8 cellular contexts compared by ENCODE assay signal in genomic region chr9:137034709-137035506, GRCh38. TPM values are rescaled to one million over a fixed set of nuclear protein-coding genes. Genes with fewer than 3 reads are reported as not detected.
DNase-seq lines count a peak whose midpoint lies in the region; ATAC-seq and TF ChIP-seq lines count a peak whose summit lies in the region.

No MANE protein-coding gene starts in this region.

- no peaks in the 10 kb centered on the region for H3K9me3 Mint-ChIP-seq in CD4-positive, CD25-positive, alpha-beta regulatory T cell
- no peaks in the 10 kb centered on the region for H3K9me3 Mint-ChIP-seq in activated naive CD4-positive, alpha-beta T cell treated with anti-CD3 and anti-CD28 coated beads, Interleukin-2, amount 50 U/mL, for 72 hours
- no peaks in the 10 kb centered on the region for H3K9me3 Mint-ChIP-seq in type B pancreatic cell

- DNase-seq in CD4-positive, CD25-positive, alpha-beta regulatory T cell: peak; percentile 79 to 95 (median 86)
- peak; percentile 65 for DNase-seq in NCI-H1105 (lab: John Stamatoyannopoulos, UW)
- DNase-seq in activated naive CD4-positive, alpha-beta T cell treated with anti-CD3 and anti-CD28 coated beads, Interleukin-2, amount 50 U/mL, for 72 hours (ENCODE audit: low spot score in 2 of 2): peak; percentile 87
- peak; percentile 81 to 95 (median 90) for DNase-seq in head of caudate nucleus
- peak; percentile 80 to 99 (median 88) for DNase-seq in posterior cingulate gyrus
- no peak for DNase-seq in type B pancreatic cell (ENCODE audit: extremely low spot score, unreplicated experiment)

- peaks cover 53% of the 10 kb centered on the region for H3K4me1 ChIP-seq in CD4-positive, CD25-positive, alpha-beta regulatory T cell (ENCODE audit: control insufficient read depth, insufficient read depth, low read length, poor library complexity, severe bottlenecking)

- H3K4me3 Mint-ChIP-seq in CD4-positive, CD25-positive, alpha-beta regulatory T cell: peak overlapping the region; percentile 78 to 94 (median 86)
- no peak overlapping the region for H3K4me3 Mint-ChIP-seq in type B pancreatic cell

- TF ChIP-seq CTCF in SU-DHL-6 (IDR thresholded peaks at IDR 0.05; ENCODE audit: insufficient read depth, low read length, poor library complexity, severe bottlenecking): peak; percentile 90
- TF ChIP-seq CTCF in type B pancreatic cell (conservative IDR thresholded peaks at IDR 0.05): peak; percentile 89

- H3F3A ChIP-seq in SU-DHL-6 (ENCODE audit: insufficient read depth): no peaks in the 10 kb centered on the region

- peak overlapping the region; percentile 82 for H3K27ac ChIP-seq in CD4-positive, CD25-positive, alpha-beta regulatory T cell (ENCODE audit: insufficient read depth, low read length, poor library complexity, severe bottlenecking)
- no peak overlapping the region for H3K27ac ChIP-seq in SU-DHL-6 (ENCODE audit: low read depth, low read length)

- H3K4me2 ChIP-seq in SU-DHL-6 (ENCODE audit: low read depth, low read length, poor library complexity, severe bottlenecking): no peak overlapping the region

- H3K9me3 ChIP-seq in CD4-positive, CD25-positive, alpha-beta regulatory T cell (ENCODE audit: control insufficient read depth in 2 of 2, low read length in 2 of 2): no peaks in the 10 kb centered on the region
- no peaks in the 10 kb centered on the region for H3K9me3 ChIP-seq in SU-DHL-6 (ENCODE audit: insufficient read depth, low read length)

- peak overlapping the region in 2 of 3 donors; percentile 35 to 94 for H3K27ac Mint-ChIP-seq in CD4-positive, CD25-positive, alpha-beta regulatory T cell
- H3K27ac Mint-ChIP-seq in activated naive CD4-positive, alpha-beta T cell treated with anti-CD3 and anti-CD28 coated beads, Interleukin-2, amount 50 U/mL, for 72 hours: peak overlapping the region; percentile 22 to 60
- no peak overlapping the region for H3K27ac Mint-ChIP-seq in type B pancreatic cell

- intact Hi-C loops in head of caudate nucleus (cut with DNase I): loop anchor here (5.0 kb wide), 2 partner anchors 83 to 248 kb away; partner anchors contain the start of gene LCN12
- intact Hi-C loops in posterior cingulate gyrus (cut with DNase I): loop anchor here (1.0 kb wide), 1 partner anchor 87 kb away; no protein-coding TSS in a partner anchor

- H3K79me2 ChIP-seq in SU-DHL-6 (ENCODE audit: insufficient read depth, low read length): no peaks in the 10 kb centered on the region

- H3K9ac ChIP-seq in SU-DHL-6 (ENCODE audit: low read length): no peak overlapping the region

- ATAC-seq in CD4-positive, CD25-positive, alpha-beta regulatory T cell (ENCODE audit: low read depth in 2 of 2): peak; percentile 80 to 86
- ATAC-seq in GM21447 (IDR thresholded peaks at IDR 0.05; ENCODE audit: unreplicated experiment): peak; percentile 55
- peak; percentile 84 to 88 for ATAC-seq in activated naive CD4-positive, alpha-beta T cell treated with anti-CD3 and anti-CD28 coated beads, Interleukin-2, amount 50 U/mL, for 72 hours

- H3K4me3 ChIP-seq in CD4-positive, CD25-positive, alpha-beta regulatory T cell (ENCODE audit: low read depth, low read length): peak overlapping the region; percentile 37
- H3K4me3 ChIP-seq in SU-DHL-6 (ENCODE audit: insufficient read depth, low read length, poor library complexity, severe bottlenecking): no peak overlapping the region

- H2AFZ ChIP-seq in SU-DHL-6 (ENCODE audit: low read depth, low read length, severe bottlenecking): no peak overlapping the region

- H4K20me1 ChIP-seq in SU-DHL-6 (ENCODE audit: low read depth, low read length): no peaks in the 10 kb centered on the region

- no peaks in the 10 kb centered on the region for H3K27me3 ChIP-seq in CD4-positive, CD25-positive, alpha-beta regulatory T cell (ENCODE audit: control insufficient read depth, insufficient read depth, low read length)
- H3K27me3 ChIP-seq in SU-DHL-6 (ENCODE audit: low read length): no peaks in the 10 kb centered on the region

- H3K9me2 ChIP-seq in SU-DHL-6 (replicated peaks; ENCODE audit: insufficient read depth, low read length): no peaks in the 10 kb centered on the region

- no peaks in the 10 kb centered on the region for H3K36me3 ChIP-seq in CD4-positive, CD25-positive, alpha-beta regulatory T cell (ENCODE audit: control insufficient read depth, insufficient read depth, low read length)
- no peaks in the 10 kb centered on the region for H3K36me3 ChIP-seq in SU-DHL-6 (ENCODE audit: low read length)

- no peaks in the 10 kb centered on the region for H3K36me3 Mint-ChIP-seq in CD4-positive, CD25-positive, alpha-beta regulatory T cell
- H3K36me3 Mint-ChIP-seq in activated naive CD4-positive, alpha-beta T cell treated with anti-CD3 and anti-CD28 coated beads, Interleukin-2, amount 50 U/mL, for 72 hours: no peaks in the 10 kb centered on the region
- H3K36me3 Mint-ChIP-seq in type B pancreatic cell: no peaks in the 10 kb centered on the region

- H3K4me1 Mint-ChIP-seq in CD4-positive, CD25-positive, alpha-beta regulatory T cell: peaks cover 0 to 38% (median 20%) of the 10 kb centered on the region in 4 donors
- no peaks in the 10 kb centered on the region for H3K4me1 Mint-ChIP-seq in type B pancreatic cell (ENCODE audit: unreplicated experiment)

- H3K27me3 Mint-ChIP-seq in CD4-positive, CD25-positive, alpha-beta regulatory T cell: no peaks in the 10 kb centered on the region
- H3K27me3 Mint-ChIP-seq in type B pancreatic cell: no peaks in the 10 kb centered on the region

RNA-seq across cellular contexts. Expression of gene FUT7, which starts 3.0 kb away (rescaled TPM):
- 15.2 TPM for total RNA-seq in CD4-positive, CD25-positive, alpha-beta regulatory T cell
- 10 to 100 TPM; 31.8 to 79.0 (median 42.9) TPM for polyA plus RNA-seq in CD4-positive, CD25-positive, alpha-beta regulatory T cell
- total RNA-seq in activated naive CD4-positive, alpha-beta T cell treated with anti-CD3 and anti-CD28 coated beads, Interleukin-2, amount 50 U/mL, for 72 hours: 1 to 10 TPM; 1.4 to 1.6 TPM
- not detected in 2 replicates for total RNA-seq in type B pancreatic cell (ENCODE audit: low replicate concordance)

RNA-seq across cellular contexts. Expression of gene ABCA2, which starts 6.9 kb away (rescaled TPM):
- total RNA-seq in CD4-positive, CD25-positive, alpha-beta regulatory T cell: 135 TPM
- 1 to 10 TPM; 3.8 to 4.5 (median 4.3) TPM for polyA plus RNA-seq in CD4-positive, CD25-positive, alpha-beta regulatory T cell
- total RNA-seq in activated naive CD4-positive, alpha-beta T cell treated with anti-CD3 and anti-CD28 coated beads, Interleukin-2, amount 50 U/mL, for 72 hours: 10 to 100 TPM; 17.8 to 21.9 TPM
- total RNA-seq in type B pancreatic cell (ENCODE audit: low replicate concordance): 44.7 and 47.7 TPM in 2 replicates

RNA-seq across cellular contexts. Expression of gene NPDC1, which starts 11.1 kb away (rescaled TPM):
- 106 TPM for total RNA-seq in CD4-positive, CD25-positive, alpha-beta regulatory T cell
- polyA plus RNA-seq in CD4-positive, CD25-positive, alpha-beta regulatory T cell: 10 to 100 TPM in 2 of 4 donors, 1 to 10 TPM in 2; 4.2 to 15.3 (median 9.2) TPM
- 10 to 100 TPM; 29.4 to 34.2 TPM for total RNA-seq in activated naive CD4-positive, alpha-beta T cell treated with anti-CD3 and anti-CD28 coated beads, Interleukin-2, amount 50 U/mL, for 72 hours
- 68.0 and 70.3 TPM in 2 replicates for total RNA-seq in type B pancreatic cell (ENCODE audit: low replicate concordance)

RNA-seq across cellular contexts. Expression of gene ENTPD2, which starts 19.0 kb away (rescaled TPM):
- not detected for total RNA-seq in CD4-positive, CD25-positive, alpha-beta regulatory T cell
- polyA plus RNA-seq in CD4-positive, CD25-positive, alpha-beta regulatory T cell: not detected
- total RNA-seq in activated naive CD4-positive, alpha-beta T cell treated with anti-CD3 and anti-CD28 coated beads, Interleukin-2, amount 50 U/mL, for 72 hours: under 1 TPM in 1 of 2 donors, not detected in 1; 0.27 TPM
- total RNA-seq in type B pancreatic cell (ENCODE audit: low replicate concordance): 3.3 and 6.4 TPM in 2 replicates

RNA-seq across cellular contexts. Expression of gene SAPCD2, which starts 35.4 kb away (rescaled TPM):
- 1.2 TPM for total RNA-seq in CD4-positive, CD25-positive, alpha-beta regulatory T cell
- polyA plus RNA-seq in CD4-positive, CD25-positive, alpha-beta regulatory T cell: under 1 TPM; 0.09 to 0.62 (median 0.18) TPM
- total RNA-seq in activated naive CD4-positive, alpha-beta T cell treated with anti-CD3 and anti-CD28 coated beads, Interleukin-2, amount 50 U/mL, for 72 hours: 10 to 100 TPM in 1 of 2 donors, 1 to 10 TPM in 1; 3.5 to 13.3 TPM
- 19.1 and 21.9 TPM in 2 replicates for total RNA-seq in type B pancreatic cell (ENCODE audit: low replicate concordance)
